ENCODE assay signal across 8 cellular contexts in genomic region chr17:51000835-51001638, GRCh38.
DNase-seq lines count a peak whose midpoint lies in the region; ATAC-seq and TF ChIP-seq lines count a peak whose summit lies in the region.

No MANE protein-coding gene starts in this region.

- H3K27me3 ChIP-seq in fibroblast of lung (ENCODE audit: control insufficient read depth, insufficient read depth, low read length): no peaks in the 10 kb centered on the region
- H3K27me3 ChIP-seq in neural progenitor cell: no peaks in the 10 kb centered on the region

- H4K20me1 ChIP-seq in fibroblast of lung (ENCODE audit: control insufficient read depth, extremely low read depth, insufficient read depth, low read length): no peaks in the 10 kb centered on the region
- no peaks in the 10 kb centered on the region for H4K20me1 ChIP-seq in neural progenitor cell (ENCODE audit: low read depth)

- TF ChIP-seq CTCF in GM12873 (IDR thresholded peaks at IDR 0.05; ENCODE audit: insufficient read depth, low read depth, low read length, missing control alignments) (peak; percentile 36), fibroblast of lung (conservative IDR thresholded peaks at IDR 0.05 in 1 of 2, IDR thresholded peaks at IDR 0.05 in 1 of 2; ENCODE audit: low read depth in 1 of 2, low read length in 2 of 2) (peak; percentile 42 to 45), neural progenitor cell (IDR thresholded peaks at IDR 0.05) (peak; percentile 72), mesothelial cell of epicardium (IDR thresholded peaks at IDR 0.05; ENCODE audit: unreplicated experiment) (no peak)

- ATAC-seq in T-cell (replicated peaks in 1 of 4): peak; percentile 57 to 85 (median 77)

- no peak overlapping the region for H2AFZ ChIP-seq in fibroblast of lung (ENCODE audit: low read length)
- H2AFZ ChIP-seq in neural progenitor cell (replicated peaks): no peak overlapping the region

- H3K4me1 ChIP-seq in fibroblast of lung (ENCODE audit: control insufficient read depth, extremely low read depth, insufficient read depth, low read length): no peaks in the 10 kb centered on the region
- H3K4me1 ChIP-seq in neural progenitor cell: no peaks in the 10 kb centered on the region

- H3K36me3 Mint-ChIP-seq in T-cell (peaks cover 30% of the 10 kb centered on the region), neural progenitor cell (peaks cover 18% of the 10 kb centered on the region), mesothelial cell of epicardium (peaks cover 19% of the 10 kb centered on the region)
- H3K36me3 Mint-ChIP-seq in activated T-helper 2 cell treated with anti-CD3 and anti-CD28 coated beads, Interferon-gamma antibody, Interleukin-2, Interleukin-4, amounts not matched to agents 10 μg/mL and 5 μg/mL and 100 μg/mL, durations not matched to agents 14 hours and 24 hours and 36 hours (ENCODE audit: low read depth): peaks cover 40% of the 10 kb centered on the region

- H3K27me3 Mint-ChIP-seq in T-cell (no peaks in the 10 kb centered on the region), neural progenitor cell (ENCODE audit: insufficient read depth, low read depth) (no peaks in the 10 kb centered on the region), mesothelial cell of epicardium (ENCODE audit: low read depth) (no peaks in the 10 kb centered on the region)
- H3K27me3 Mint-ChIP-seq in activated T-helper 2 cell treated with anti-CD3 and anti-CD28 coated beads, Interferon-gamma antibody, Interleukin-2, Interleukin-4, amounts not matched to agents 10 μg/mL and 5 μg/mL and 100 μg/mL, durations not matched to agents 14 hours and 24 hours and 36 hours (ENCODE audit: low read depth): no peaks in the 10 kb centered on the region

- peaks cover 2% of the 10 kb centered on the region for H3K36me3 ChIP-seq in fibroblast of lung (ENCODE audit: control insufficient read depth, insufficient read depth, low read length)
- H3K36me3 ChIP-seq in neural progenitor cell: peaks cover 27% of the 10 kb centered on the region

- POLR2A ChIA-PET in T-cell (lab: Charles Lee): interaction anchor here in 1 of 2 donors (0.6 kb wide), 1 partner anchor 145 kb away, joined by 4 read pairs; no protein-coding TSS in a partner anchor

- no peaks in the 10 kb centered on the region for H3K9me3 Mint-ChIP-seq in T-cell
- H3K9me3 Mint-ChIP-seq in neural progenitor cell: no peaks in the 10 kb centered on the region
- no peaks in the 10 kb centered on the region for H3K9me3 Mint-ChIP-seq in mesothelial cell of epicardium
- H3K9me3 Mint-ChIP-seq in activated T-helper 2 cell treated with anti-CD3 and anti-CD28 coated beads, Interferon-gamma antibody, Interleukin-2, Interleukin-4, amounts not matched to agents 10 μg/mL and 5 μg/mL and 100 μg/mL, durations not matched to agents 14 hours and 24 hours and 36 hours: no peaks in the 10 kb centered on the region

- CTCF ChIA-PET in T-cell (lab: Charles Lee): interaction anchor here (0.5 to 4.9 kb wide), 21 partner anchors 9 to 267 kb away, joined by 3 to 75 read pairs (median 4); partner anchors contain the start of genes NME1 (in 2 of the 2) and SPAG9 (in 1 of the 2)

- H3K27ac Mint-ChIP-seq in T-cell: peak overlapping the region in 1 of 2 donors; percentile 29
- no peak overlapping the region for H3K27ac Mint-ChIP-seq in neural progenitor cell
- no peak overlapping the region for H3K27ac Mint-ChIP-seq in mesothelial cell of epicardium
- no peak overlapping the region for H3K27ac Mint-ChIP-seq in activated T-helper 2 cell treated with anti-CD3 and anti-CD28 coated beads, Interferon-gamma antibody, Interleukin-2, Interleukin-4, amounts not matched to agents 10 μg/mL and 5 μg/mL and 100 μg/mL, durations not matched to agents 14 hours and 24 hours and 36 hours

- H3K4me1 Mint-ChIP-seq in T-cell: peaks cover 0 to 6% (median 4%) of the 10 kb centered on the region in 3 donors
- H3K4me1 Mint-ChIP-seq in neural progenitor cell: no peaks in the 10 kb centered on the region
- H3K4me1 Mint-ChIP-seq in mesothelial cell of epicardium: no peaks in the 10 kb centered on the region
- H3K4me1 Mint-ChIP-seq in activated T-helper 2 cell treated with anti-CD3 and anti-CD28 coated beads, Interferon-gamma antibody, Interleukin-2, Interleukin-4, amounts not matched to agents 10 μg/mL and 5 μg/mL and 100 μg/mL, durations not matched to agents 14 hours and 24 hours and 36 hours (ENCODE audit: low read depth): peaks cover 4% of the 10 kb centered on the region

- H3K4me2 ChIP-seq in fibroblast of lung (ENCODE audit: extremely low read depth, insufficient read depth, low read length) (no peak overlapping the region), neural progenitor cell (no peak overlapping the region)

- peak; percentile 40 for DNase-seq in AG08396 (ENCODE audit: low spot score)
- peak; percentile 16 for DNase-seq in NCI-H187 treated with DMSO at 0.1 percent for 48 hours (lab: John Stamatoyannopoulos, UW)
- DNase-seq in T-cell: peak in 12 of 34 experiments; percentile 2 to 35 (median 20)
- peak; percentile 66 to 87 for DNase-seq in fibroblast of lung (ENCODE audit: low read depth in 2 of 2)
- peak; percentile 70 for DNase-seq in neural progenitor cell (ENCODE audit: low spot score)
- no peak for DNase-seq in mesothelial cell of epicardium (ENCODE audit: low spot score in 2 of 2, unreplicated experiment in 2 of 2)
- no peak for DNase-seq in activated T-helper 2 cell treated with anti-CD3 and anti-CD28 coated beads, Interferon-gamma antibody, Interleukin-2, Interleukin-4, amounts not matched to agents 10 μg/mL and 5 μg/mL and 100 μg/mL, durations not matched to agents 14 hours and 24 hours and 36 hours (ENCODE audit: low spot score)

- H3K9ac ChIP-seq in fibroblast of lung (ENCODE audit: insufficient read depth, low read length) (no peak overlapping the region), neural progenitor cell (no peak overlapping the region)

- H3K4me3 Mint-ChIP-seq in T-cell (no peak overlapping the region), neural progenitor cell (no peak overlapping the region), mesothelial cell of epicardium (no peak overlapping the region)
- H3K4me3 Mint-ChIP-seq in activated T-helper 2 cell treated with anti-CD3 and anti-CD28 coated beads, Interferon-gamma antibody, Interleukin-2, Interleukin-4, amounts not matched to agents 10 μg/mL and 5 μg/mL and 100 μg/mL, durations not matched to agents 14 hours and 24 hours and 36 hours (ENCODE audit: low read depth): no peak overlapping the region

- H3K27ac ChIP-seq in fibroblast of lung (ENCODE audit: insufficient read depth, low read length) (no peak overlapping the region), neural progenitor cell (no peak overlapping the region)

- H3F3A ChIP-seq in neural progenitor cell (ENCODE audit: low read depth): peaks cover 9% of the 10 kb centered on the region

- intact Hi-C loops in activated T-helper 2 cell treated with anti-CD3 and anti-CD28 coated beads, Interferon-gamma antibody, Interleukin-2, Interleukin-4, amounts not matched to agents 10 μg/mL and 5 μg/mL and 100 μg/mL, durations not matched to agents 14 hours and 24 hours and 36 hours (cut with micrococcal nuclease): loop anchor here (1.0 to 5.0 kb wide), 3 partner anchors 55 to 166 kb away; partner anchors contain the start of genes NME1 and NME2

- H3K79me2 ChIP-seq in fibroblast of lung (ENCODE audit: control insufficient read depth, insufficient read depth, low read length) (no peaks in the 10 kb centered on the region), neural progenitor cell (ENCODE audit: low read depth) (no peaks in the 10 kb centered on the region)

- no peak overlapping the region for H3K4me3 ChIP-seq in fibroblast of lung (replicated peaks in 1 of 4; ENCODE audit: control extremely low read depth in 1 of 4, insufficient read depth in 1 of 4, low read depth in 3 of 4, low read length in 4 of 4)
- H3K4me3 ChIP-seq in neural progenitor cell: no peak overlapping the region

- H3K9me3 ChIP-seq in fibroblast of lung (ENCODE audit: control insufficient read depth, insufficient read depth, low read depth, low read length) (no peaks in the 10 kb centered on the region), neural progenitor cell (ENCODE audit: low read depth) (no peaks in the 10 kb centered on the region)

Comparison
In these comparisons a context has a peak if more than half of its experiments do, and no peak if none do; other contexts are left out.
1. DNase-seq: peak in AG08396 (single experiment), NCI-H187 treated with DMSO at 0.1 percent for 48 hours (single experiment), fibroblast of lung (2 of 2) and neural progenitor cell (single experiment); none in mesothelial cell of epicardium (0 of 2) and activated T-helper 2 cell treated with anti-CD3 and anti-CD28 coated beads, Interferon-gamma antibody, Interleukin-2, Interleukin-4, amounts not matched to agents 10 μg/mL and 5 μg/mL and 100 μg/mL, durations not matched to agents 14 hours and 24 hours and 36 hours (single experiment).